Comparison of ENCODE assay signal across 28 cellular contexts in genomic region chr2:21687589-21687988, GRCh38.
"Had no signal": no experiment of that assay in that cellular context is flagged by ENCODE, and none has a peak within 500 bp of the region (broad histone marks: within the 10 kb centered on the region; RNA-seq: fewer than 3 reads in every experiment).

No MANE protein-coding gene starts in this region.

- H3K4me3 ChIP-seq: adrenal gland, esophagus muscularis mucosa, gastroesophageal sphincter had no signal

- H3K4me1 ChIP-seq: adrenal gland, esophagus muscularis mucosa, gastroesophageal sphincter had no signal

- H3K27me3 ChIP-seq: adrenal gland, esophagus muscularis mucosa, gastroesophageal sphincter had no signal

- H3K36me3 ChIP-seq: adrenal gland, esophagus muscularis mucosa, gastroesophageal sphincter had no signal

- H3K27ac ChIP-seq: adrenal gland, esophagus muscularis mucosa, gastroesophageal sphincter had no signal

- DNase-seq: activated CD4-positive, alpha-beta memory T cell treated with anti-CD3 and anti-CD28 coated beads for 36 hours; activated CD4-positive, alpha-beta T cell treated with anti-CD3 and anti-CD28 coated beads for 36 hours; activated CD4-positive, alpha-beta T cell treated with anti-CD3 and anti-CD28 coated beads, Interleukin-2, amount 10 ng/mL, durations not matched to agents 24 days and 14 days; activated CD4-positive, CD25-positive, alpha-beta regulatory T cell; activated CD4-positive, CD25-positive, alpha-beta regulatory T cell treated with anti-CD3 and anti-CD28 coated beads, Interleukin-2, amount 50 U/mL, for 72 hours; activated CD8-positive, alpha-beta memory T cell treated with anti-CD3 and anti-CD28 coated beads, Interleukin-2, amount 10 ng/mL, durations not matched to agents 7 days and 5 days; activated CD8-positive, alpha-beta memory T cell treated with anti-CD3 and anti-CD28 coated beads, Interleukin-2, amount 50 U/mL, for 4 hours; activated CD8-positive, alpha-beta T cell treated with anti-CD3 and anti-CD28 coated beads, Interleukin-2, amount 10 ng/mL, durations not matched to agents 7 days and 5 days; activated effector memory CD4-positive, alpha-beta T cell treated with anti-CD3 and anti-CD28 coated beads, Interleukin-2, amount 50 U/mL, for 16 hours; activated naive CD4-positive, alpha-beta T cell treated with anti-CD3 and anti-CD28 coated beads for 36 hours; activated naive CD8-positive, alpha-beta T cell treated with anti-CD3 and anti-CD28 coated beads for 36 hours; activated naive CD8-positive, alpha-beta T cell treated with anti-CD3 and anti-CD28 coated beads, Interleukin-2, amount 50 U/mL, for 24 hours; activated T-cell treated with anti-CD3 and anti-CD28 coated beads, Interleukin-2, amount 50 U/mL, for 1 hour; activated T-cell treated with anti-CD3 and anti-CD28 coated beads, Interleukin-2, amount 50 U/mL, for 48 hours; adrenal gland; amygdala; aorta; cortex of kidney; dermis blood vessel endothelial cell; effector CD4-positive, alpha-beta T cell; effector memory CD8-positive, alpha-beta T cell; erythroblast; foreskin melanocyte; T-helper 1 cell; T-helper 17 cell; T1000 had no signal

- ATAC-seq: activated CD4-positive, alpha-beta T cell treated with anti-CD3 and anti-CD28 coated beads for 36 hours; activated CD8-positive, alpha-beta memory T cell treated with anti-CD3 and anti-CD28 coated beads, Interleukin-2, amount 10 ng/mL, durations not matched to agents 7 days and 5 days; activated CD8-positive, alpha-beta T cell treated with anti-CD3 and anti-CD28 coated beads, Interleukin-2, amount 10 ng/mL, durations not matched to agents 7 days and 5 days; activated naive CD8-positive, alpha-beta T cell treated with anti-CD3 and anti-CD28 coated beads, Interleukin-2, amount 50 U/mL, for 24 hours; effector memory CD8-positive, alpha-beta T cell; gastroesophageal sphincter; T-helper 17 cell had no signal

- H3K9me3 ChIP-seq: adrenal gland, esophagus muscularis mucosa, gastroesophageal sphincter had no signal
